1 cellular context compared by ENCODE assay signal in the genomic region with DNA sequence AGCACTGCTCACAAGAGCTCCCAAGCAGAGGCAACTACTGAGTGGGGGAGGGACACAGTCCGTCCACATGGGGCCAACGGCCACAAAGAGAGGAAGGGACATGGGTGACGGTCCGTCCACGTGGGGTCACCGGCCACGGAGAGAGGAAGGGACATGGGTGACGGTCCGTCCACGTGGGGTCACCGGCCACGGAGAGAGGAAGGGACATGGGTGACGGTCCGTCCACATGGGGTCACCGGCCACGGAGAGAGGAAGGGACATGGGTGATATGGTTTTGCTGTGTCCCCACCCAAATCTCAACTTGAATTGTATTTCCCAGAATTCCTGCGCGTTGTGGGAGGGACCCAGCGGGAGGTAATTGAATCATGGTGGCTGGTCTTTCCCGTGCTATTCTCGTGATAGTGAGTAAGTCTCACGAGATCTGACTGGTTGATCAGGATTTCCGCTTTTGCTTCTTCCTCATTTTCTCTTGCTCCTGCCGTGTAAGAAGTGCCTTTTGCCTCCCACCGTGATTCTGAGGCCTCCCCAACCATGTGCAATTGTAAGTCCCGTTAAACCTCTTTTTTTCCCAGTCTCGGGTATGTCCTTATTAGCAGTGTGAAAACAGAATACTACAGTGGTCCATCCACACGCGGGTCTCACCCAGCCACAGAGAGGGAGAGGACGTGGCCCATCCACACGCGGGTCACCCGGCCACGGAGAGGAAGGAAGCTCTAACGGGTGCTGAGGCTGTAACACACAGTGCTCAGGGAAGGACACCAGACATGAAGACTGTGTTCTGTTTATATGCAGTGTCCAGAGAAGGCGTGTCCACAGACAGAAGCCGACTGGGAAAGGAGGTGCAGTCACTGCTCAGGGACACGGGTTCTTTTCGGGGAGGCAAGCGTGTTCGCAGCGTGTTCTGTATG.
TF ChIP-seq lines count a peak whose summit lies in the region.

No MANE protein-coding gene starts in this region.

TF ChIP-seq in K562, 482 proteins besides CTCF, POLR2A, EP300 and RAD21 (continued from another document):
- TF ChIP-seq, protein P1, sequence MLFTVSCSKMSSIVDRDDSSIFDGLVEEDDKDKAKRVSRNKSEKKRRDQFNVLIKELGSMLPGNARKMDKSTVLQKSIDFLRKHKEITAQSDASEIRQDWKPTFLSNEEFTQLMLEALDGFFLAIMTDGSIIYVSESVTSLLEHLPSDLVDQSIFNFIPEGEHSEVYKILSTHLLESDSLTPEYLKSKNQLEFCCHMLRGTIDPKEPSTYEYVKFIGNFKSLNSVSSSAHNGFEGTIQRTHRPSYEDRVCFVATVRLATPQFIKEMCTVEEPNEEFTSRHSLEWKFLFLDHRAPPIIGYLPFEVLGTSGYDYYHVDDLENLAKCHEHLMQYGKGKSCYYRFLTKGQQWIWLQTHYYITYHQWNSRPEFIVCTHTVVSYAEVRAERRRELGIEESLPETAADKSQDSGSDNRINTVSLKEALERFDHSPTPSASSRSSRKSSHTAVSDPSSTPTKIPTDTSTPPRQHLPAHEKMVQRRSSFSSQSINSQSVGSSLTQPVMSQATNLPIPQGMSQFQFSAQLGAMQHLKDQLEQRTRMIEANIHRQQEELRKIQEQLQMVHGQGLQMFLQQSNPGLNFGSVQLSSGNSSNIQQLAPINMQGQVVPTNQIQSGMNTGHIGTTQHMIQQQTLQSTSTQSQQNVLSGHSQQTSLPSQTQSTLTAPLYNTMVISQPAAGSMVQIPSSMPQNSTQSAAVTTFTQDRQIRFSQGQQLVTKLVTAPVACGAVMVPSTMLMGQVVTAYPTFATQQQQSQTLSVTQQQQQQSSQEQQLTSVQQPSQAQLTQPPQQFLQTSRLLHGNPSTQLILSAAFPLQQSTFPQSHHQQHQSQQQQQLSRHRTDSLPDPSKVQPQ (CRISPR knock-in tag; IDR thresholded peaks at IDR 0.05; ENCODE audit: borderline replicate concordance): no peak
- no peak for TF ChIP-seq ARHGAP35 (IDR thresholded peaks at IDR 0.05; ENCODE audit: partially characterized antibody)
- TF ChIP-seq SUPT5H (IDR thresholded peaks at IDR 0.05): peak; percentile 34; the same call in 1 of the 2 replicates
- TF ChIP-seq TEAD2 (tag; IDR thresholded peaks at IDR 0.05): no peak
- TF ChIP-seq TFAM (CRISPR knock-in tag; conservative IDR thresholded peaks at IDR 0.05): no peak
- TF ChIP-seq FIP1L1 (IDR thresholded peaks at IDR 0.05; ENCODE audit: low read depth, low read length, poor library complexity, severe bottlenecking): no peak
- peak; percentile 72 for TF ChIP-seq ELF1 (tag; IDR thresholded peaks at IDR 0.05)
- peak; percentile 52; the same call in 1 of the 2 replicates for TF ChIP-seq PHF8 (IDR thresholded peaks at IDR 0.05; ENCODE audit: borderline replicate concordance, low read length)
- peak; percentile 39 for TF ChIP-seq KDM5B (IDR thresholded peaks at IDR 0.05; ENCODE audit: insufficient replicate concordance, low read depth, low read length)
